8 cellular contexts compared by ENCODE assay signal in the genomic region with DNA sequence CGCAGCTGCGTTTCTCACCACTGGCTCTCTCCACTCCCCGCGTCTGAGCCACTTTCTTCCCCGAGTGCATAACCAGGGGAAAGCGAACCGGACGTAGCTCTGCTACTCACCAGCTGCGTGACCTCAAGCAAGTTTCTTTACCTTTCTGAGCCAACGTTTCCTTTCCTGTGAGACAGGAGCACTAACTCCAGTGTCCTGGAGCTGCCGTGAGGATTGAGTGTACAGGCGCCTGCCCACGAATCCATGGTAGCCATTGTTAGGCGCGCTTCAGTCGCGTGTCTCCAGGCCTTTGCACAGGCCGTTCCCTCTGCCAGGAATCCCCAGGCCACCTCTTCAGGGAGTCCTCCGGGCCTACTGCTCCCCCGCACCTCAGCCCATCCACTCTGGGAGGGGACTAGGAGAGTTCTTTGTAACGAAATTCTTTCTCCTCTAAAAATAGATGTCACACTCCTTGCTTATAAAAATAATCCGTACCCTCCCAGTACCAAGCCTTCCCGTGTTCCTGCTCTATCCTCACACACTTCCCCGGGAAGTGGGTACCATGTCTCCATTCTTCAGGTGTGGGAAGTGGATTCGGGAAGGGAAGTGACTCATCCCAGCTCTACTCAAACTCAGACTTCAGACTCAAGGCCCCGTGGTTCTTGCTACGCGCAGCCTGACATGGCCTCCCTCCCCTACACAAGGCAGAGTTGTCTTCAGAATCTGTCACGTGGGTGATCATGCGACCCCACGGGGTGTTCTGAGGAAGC. TPM values are rescaled to one million over a fixed set of nuclear protein-coding genes. Genes with fewer than 3 reads are reported as not detected.
A peak's percentile ranks its signal among the peaks of the same experiment; 100 is the strongest.
DNase-seq lines count a peak whose midpoint lies in the region; ATAC-seq, FAIRE-seq and TF ChIP-seq lines count a peak whose summit lies in the region.

No MANE protein-coding gene starts in this region.

- BruUV-seq in OCI-LY7 (replicated peaks; lab: Mats Ljungman, UMichigan) = TSS peak; percentile 83

- H3K27ac Mint-ChIP-seq in glutamatergic neuron (ENCODE audit: unreplicated experiment) = no peak overlapping the region

- H3K9me3 Mint-ChIP-seq in glutamatergic neuron (ENCODE audit: unreplicated experiment) = no peaks in the 10 kb centered on the region

- H3K4me3 ChIP-seq in OCI-LY7 (ENCODE audit: low read depth, low read length, poor library complexity, severe bottlenecking) (peak overlapping the region; percentile 59), bronchial epithelial cell (ENCODE audit: low read depth, low read length) (no peak overlapping the region)

- no peaks in the 10 kb centered on the region for H3K9me3 ChIP-seq in OCI-LY7 (ENCODE audit: low read length)

- H3K27ac ChIP-seq in OCI-LY7 (ENCODE audit: low read depth, low read length, poor library complexity, severe bottlenecking) = peak overlapping the region; percentile 93

- no peak for TF ChIP-seq CTCF in OCI-LY7 (conservative IDR thresholded peaks at IDR 0.05; ENCODE audit: low read length)
- TF ChIP-seq CTCF in bronchial epithelial cell (IDR thresholded peaks at IDR 0.05; ENCODE audit: insufficient read depth, low read length, severe bottlenecking) = no peak
- no peak for TF ChIP-seq CTCF in glutamatergic neuron (IDR thresholded peaks at IDR 0.05; ENCODE audit: partially characterized antibody, unreplicated experiment)

- H3K4me1 Mint-ChIP-seq in glutamatergic neuron (ENCODE audit: low read depth, unreplicated experiment) = peaks cover 1% of the 10 kb centered on the region

- peak overlapping the region; percentile 41; the same call in 1 of the 2 replicates for H2AFZ ChIP-seq in OCI-LY7 (ENCODE audit: low read length)

- peak; percentile 22 for ATAC-seq in GM18508 (IDR thresholded peaks at IDR 0.05; ENCODE audit: insufficient read depth, unreplicated experiment)
- peak; percentile 48 for ATAC-seq in HG02642 (IDR thresholded peaks at IDR 0.05; ENCODE audit: poor library complexity, unreplicated experiment)

- CTCF ChIA-PET in OCI-LY7 (lab: Charles Lee; ENCODE audit: unreplicated experiment) = interaction anchor here (0.6 to 1.3 kb wide), 11 partner anchors 10 to 174 kb away, joined by 3 to 9 read pairs (median 3); no protein-coding TSS in a partner anchor

- no peaks in the 10 kb centered on the region for H3K36me3 Mint-ChIP-seq in glutamatergic neuron (ENCODE audit: unreplicated experiment)

- peak; percentile 88 for DNase-seq in OCI-LY7 (ENCODE audit: low spot score)
- peak; percentile 30 for DNase-seq in bronchial epithelial cell (ENCODE audit: low read depth)
- DNase-seq in pons (ENCODE audit: low spot score) = peak; percentile 70
- no peak for DNase-seq in NCI-H1105 treated with DMSO at 0.1 percent for 48 hours (lab: John Stamatoyannopoulos, UW)
- DNase-seq in glutamatergic neuron = no peak
- DNase-seq in SKM-1 (lab: John Stamatoyannopoulos, UW; ENCODE audit: unreplicated experiment) = no peak

- POLR2A ChIA-PET in OCI-LY7 (lab: Charles Lee) = interaction anchor here (0.6 to 5.0 kb wide), 12 partner anchors 14 to 436 kb away, joined by 3 to 53 read pairs (median 6); no protein-coding TSS in a partner anchor

- no peaks in the 10 kb centered on the region for H3K27me3 Mint-ChIP-seq in glutamatergic neuron (ENCODE audit: unreplicated experiment)

- H3K4me3 Mint-ChIP-seq in glutamatergic neuron (ENCODE audit: unreplicated experiment) = no peak overlapping the region

- FAIRE-seq in bronchial epithelial cell (lab: Jason Lieb, UNC) = no peak

- intact Hi-C loops in OCI-LY7 (cut with micrococcal nuclease; ENCODE audit: unreplicated experiment) = loop anchor here (2.0 to 10.0 kb wide), 5 partner anchors 17 to 515 kb away; a partner anchor contains a TSS

- no peaks in the 10 kb centered on the region for H4K20me1 ChIP-seq in OCI-LY7 (ENCODE audit: insufficient read depth, low read length)

- H3K27me3 ChIP-seq in bronchial epithelial cell (ENCODE audit: control insufficient read depth, insufficient read depth, low read length) = no peaks in the 10 kb centered on the region

- no peaks in the 10 kb centered on the region for H3K36me3 ChIP-seq in OCI-LY7 (ENCODE audit: insufficient read depth, low read length)
- no peaks in the 10 kb centered on the region for H3K36me3 ChIP-seq in bronchial epithelial cell (ENCODE audit: control insufficient read depth, insufficient read depth, low read length)

- H3K4me2 ChIP-seq in OCI-LY7 (ENCODE audit: low read length) = peak overlapping the region; percentile 73

- no peaks in the 10 kb centered on the region for H3K79me2 ChIP-seq in OCI-LY7 (ENCODE audit: insufficient read depth, low read depth, low read length)

- peaks cover 100% of the 10 kb centered on the region for H3K4me1 ChIP-seq in OCI-LY7 (ENCODE audit: insufficient read depth, low read length, poor library complexity, severe bottlenecking)

- H3K9me2 ChIP-seq in OCI-LY7 (ENCODE audit: insufficient read depth, low read length) = no peaks in the 10 kb centered on the region

RNA-seq across cellular contexts. Expression of a gene that starts 16.2 kb away (rescaled TPM):
- total RNA-seq in OCI-LY7 (2014; rRNA removed; shearing (Covaris generic)) = 0.88 and 1.6 TPM in 2 replicates
- total RNA-seq in OCI-LY7 (2022) (2.6 and 3.4 TPM in 2 replicates), bronchial epithelial cell (not detected in 2 replicates), glutamatergic neuron (ENCODE audit: unreplicated experiment) (6.8 TPM)

Comparison
In these comparisons a context has a peak if more than half of its experiments do, and no peak if none do; other contexts are left out.
1. DNase-seq: peak in OCI-LY7 (single experiment), bronchial epithelial cell (single experiment) and pons (single experiment); none in NCI-H1105 treated with DMSO at 0.1 percent for 48 hours (single experiment), glutamatergic neuron (single experiment) and SKM-1 (single experiment).